ENCODE assay signal across 17 cellular contexts in the genomic region with DNA sequence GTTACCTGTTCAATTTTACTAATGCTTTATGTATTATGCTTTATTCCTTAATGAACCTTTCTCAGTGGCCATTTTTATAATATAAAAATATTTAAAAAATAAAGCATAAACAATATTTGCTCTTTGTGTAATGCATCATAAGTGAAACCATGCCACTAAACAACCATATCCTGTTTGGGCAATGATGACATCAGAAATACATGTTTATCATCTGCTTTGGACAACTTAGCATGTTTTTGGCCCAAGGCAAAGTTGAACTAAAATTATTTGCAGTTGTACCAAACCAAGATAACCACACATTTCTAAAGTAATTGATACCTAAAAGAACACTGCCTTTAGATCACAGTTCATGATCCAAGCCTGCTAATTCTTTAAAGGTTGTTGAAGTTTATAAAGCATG.
DNase-seq lines count a peak whose midpoint lies in the region; ATAC-seq lines count a peak whose summit lies in the region.
"Had no signal": no experiment of that assay in that cellular context is flagged by ENCODE, and none has a peak within 500 bp of the region (broad histone marks: within the 10 kb centered on the region; RNA-seq: fewer than 3 reads in every experiment).

No MANE protein-coding gene starts in this region.

- H3K4me3 ChIP-seq in effector memory CD4-positive, alpha-beta T cell (ENCODE audit: insufficient read depth, low read depth, low read length, poor library complexity, severe bottlenecking), result no peak overlapping the region
- H3K4me3 ChIP-seq: K562, left lung, pancreas, transverse colon had no signal

- H3K36me3 ChIP-seq in effector memory CD4-positive, alpha-beta T cell (ENCODE audit: control insufficient read depth, insufficient read depth, low read length), result no peaks in the 10 kb centered on the region
- H3K36me3 ChIP-seq: left lung, pancreas, transverse colon had no signal

- ATAC-seq in HG02798 (IDR thresholded peaks at IDR 0.05; ENCODE audit: poor library complexity, unreplicated experiment), result no peak
- no peak for ATAC-seq in HG03378 (IDR thresholded peaks at IDR 0.05; ENCODE audit: unreplicated experiment)
- ATAC-seq: K562, left lung, pancreas had no signal

- no peak for DNase-seq in activated naive CD4-positive, alpha-beta T cell treated with anti-CD3 and anti-CD28 coated beads, Interleukin-2, amount 10 ng/mL, durations not matched to agents 7 days and 5 days
- DNase-seq in activated naive CD4-positive, alpha-beta T cell treated with Interleukin-2 at 50 U/mL for 16 hours, result no peak
- DNase-seq in effector memory CD4-positive, alpha-beta T cell, result no peak
- DNase-seq in globus pallidus (ENCODE audit: low spot score) (no peak), NCI-H1694 treated with DMSO at 0.1 percent for 48 hours (lab: John Stamatoyannopoulos, UW) (no peak)
- DNase-seq: dermis blood vessel endothelial cell; GF-D8; left lung; NCI-H1436; NCI-H345; pancreas; stimulated activated CD4-positive, alpha-beta T cell treated with anti-CD3 and anti-CD28 coated beads, Interleukin-4, amount 100 ng/mL, for 4 hours; transverse colon had no signal

- peak overlapping the region; percentile 87 for H3K27ac Mint-ChIP-seq in activated naive CD4-positive, alpha-beta T cell treated with anti-CD3 and anti-CD28 coated beads, Interleukin-2, amount 10 ng/mL, durations not matched to agents 7 days and 5 days
- H3K27ac Mint-ChIP-seq in T-helper 1 cell treated with Interleukin-12 subunit alpha and Interleukin-12 subunit beta and Interleukin-4 antibody, amounts not matched to agents 30 μg/mL and 1 μg/mL, for 36 hours, result peak overlapping the region; percentile 86

- peaks cover 4% of the 10 kb centered on the region for H3K36me3 Mint-ChIP-seq in activated naive CD4-positive, alpha-beta T cell treated with anti-CD3 and anti-CD28 coated beads, Interleukin-2, amount 10 ng/mL, durations not matched to agents 7 days and 5 days
- H3K36me3 Mint-ChIP-seq in T-helper 1 cell treated with Interleukin-12 subunit alpha and Interleukin-12 subunit beta and Interleukin-4 antibody, amounts not matched to agents 30 μg/mL and 1 μg/mL, for 36 hours (ENCODE audit: low read depth), result peaks cover 1% of the 10 kb centered on the region

- no peak overlapping the region for H3K4me3 Mint-ChIP-seq in activated naive CD4-positive, alpha-beta T cell treated with anti-CD3 and anti-CD28 coated beads, Interleukin-2, amount 10 ng/mL, durations not matched to agents 7 days and 5 days
- H3K4me3 Mint-ChIP-seq in T-helper 1 cell treated with Interleukin-12 subunit alpha and Interleukin-12 subunit beta and Interleukin-4 antibody, amounts not matched to agents 30 μg/mL and 1 μg/mL, for 36 hours, result no peak overlapping the region

- H3K27me3 ChIP-seq in effector memory CD4-positive, alpha-beta T cell (replicated peaks; ENCODE audit: control insufficient read depth, insufficient read depth, low read length, poor library complexity, severe bottlenecking), result no peaks in the 10 kb centered on the region
- H3K27me3 ChIP-seq: left lung, pancreas, transverse colon had no signal

- peak overlapping the region; percentile 5 for H3K27ac ChIP-seq in effector memory CD4-positive, alpha-beta T cell (ENCODE audit: insufficient read depth, low read length, poor library complexity, severe bottlenecking)
- H3K27ac ChIP-seq: left lung, pancreas, transverse colon had no signal

- H3K9me3 Mint-ChIP-seq in activated naive CD4-positive, alpha-beta T cell treated with anti-CD3 and anti-CD28 coated beads, Interleukin-2, amount 10 ng/mL, durations not matched to agents 7 days and 5 days, result peaks cover 2% of the 10 kb centered on the region
- peaks cover 11% of the 10 kb centered on the region for H3K9me3 Mint-ChIP-seq in T-helper 1 cell treated with Interleukin-12 subunit alpha and Interleukin-12 subunit beta and Interleukin-4 antibody, amounts not matched to agents 30 μg/mL and 1 μg/mL, for 36 hours

- CTCF ChIA-PET in activated naive CD4-positive, alpha-beta T cell treated with anti-CD3 and anti-CD28 coated beads, Interleukin-2, amount 10 ng/mL, durations not matched to agents 7 days and 5 days (lab: Charles Lee), result interaction anchor here (0.8 kb wide), 2 partner anchors 69 to 712 kb away, joined by 3 read pairs; no protein-coding TSS in a partner anchor

- no peaks in the 10 kb centered on the region for H3K27me3 Mint-ChIP-seq in activated naive CD4-positive, alpha-beta T cell treated with anti-CD3 and anti-CD28 coated beads, Interleukin-2, amount 10 ng/mL, durations not matched to agents 7 days and 5 days
- H3K27me3 Mint-ChIP-seq in T-helper 1 cell treated with Interleukin-12 subunit alpha and Interleukin-12 subunit beta and Interleukin-4 antibody, amounts not matched to agents 30 μg/mL and 1 μg/mL, for 36 hours (ENCODE audit: low read depth), result no peaks in the 10 kb centered on the region

- H3K4me1 Mint-ChIP-seq in activated naive CD4-positive, alpha-beta T cell treated with anti-CD3 and anti-CD28 coated beads, Interleukin-2, amount 10 ng/mL, durations not matched to agents 7 days and 5 days, result peaks cover 39% of the 10 kb centered on the region
- peaks cover 31% of the 10 kb centered on the region for H3K4me1 Mint-ChIP-seq in T-helper 1 cell treated with Interleukin-12 subunit alpha and Interleukin-12 subunit beta and Interleukin-4 antibody, amounts not matched to agents 30 μg/mL and 1 μg/mL, for 36 hours (ENCODE audit: low read depth)

- peaks cover 10% of the 10 kb centered on the region for H3K4me1 ChIP-seq in effector memory CD4-positive, alpha-beta T cell (ENCODE audit: control insufficient read depth, insufficient read depth, low read length, poor library complexity, severe bottlenecking)
- H3K4me1 ChIP-seq: left lung, pancreas, transverse colon had no signal

- no peaks in the 10 kb centered on the region for H3K9me3 ChIP-seq in effector memory CD4-positive, alpha-beta T cell (ENCODE audit: control insufficient read depth, low read length)
- H3K9me3 ChIP-seq: left lung, pancreas, transverse colon had no signal
